9 cellular contexts compared by ENCODE assay signal in genomic region chr1:228938248-228938891, GRCh38.
DNase-seq lines count a peak whose midpoint lies in the region; ATAC-seq and TF ChIP-seq lines count a peak whose summit lies in the region.
"Had no signal": no experiment of that assay in that cellular context is flagged by ENCODE, and none has a peak within 500 bp of the region (broad histone marks: within the 10 kb centered on the region; RNA-seq: fewer than 3 reads in every experiment).

No MANE protein-coding gene starts in this region.

- no peaks in the 10 kb centered on the region for H3K27me3 ChIP-seq in lung (ENCODE audit: control insufficient read depth, insufficient read depth)
- H3K27me3 ChIP-seq in thymus (ENCODE audit: control insufficient read depth, insufficient read depth), result no peaks in the 10 kb centered on the region

- POLR2A ChIA-PET in activated CD4-positive, alpha-beta T cell treated with anti-CD3 and anti-CD28 coated beads for 36 hours (lab: Charles Lee), result interaction anchor here (0.5 kb wide), 1 partner anchor 61 kb away, joined by 6 read pairs; no protein-coding TSS in a partner anchor

- no peaks in the 10 kb centered on the region for H3K36me3 Mint-ChIP-seq in activated CD4-positive, alpha-beta T cell treated with anti-CD3 and anti-CD28 coated beads for 36 hours (ENCODE audit: low read depth)
- no peaks in the 10 kb centered on the region for H3K36me3 Mint-ChIP-seq in activated naive CD4-positive, alpha-beta T cell treated with anti-CD3 and anti-CD28 coated beads, Interleukin-2, amount 50 U/mL, for 24 hours
- H3K36me3 Mint-ChIP-seq in HFFc6 (ENCODE audit: low read depth), result no peaks in the 10 kb centered on the region; the same call in 1 of the 2 replicates

- H3K27ac Mint-ChIP-seq in activated CD4-positive, alpha-beta T cell treated with anti-CD3 and anti-CD28 coated beads for 36 hours, result peak overlapping the region; percentile 70
- H3K27ac Mint-ChIP-seq in activated naive CD4-positive, alpha-beta T cell treated with anti-CD3 and anti-CD28 coated beads, Interleukin-2, amount 50 U/mL, for 24 hours, result peak overlapping the region; percentile 77
- H3K27ac Mint-ChIP-seq in HFFc6, result no peak overlapping the region

- peak overlapping the region; percentile 2 for H3K4me3 Mint-ChIP-seq in activated CD4-positive, alpha-beta T cell treated with anti-CD3 and anti-CD28 coated beads for 36 hours
- no peak overlapping the region for H3K4me3 Mint-ChIP-seq in activated naive CD4-positive, alpha-beta T cell treated with anti-CD3 and anti-CD28 coated beads, Interleukin-2, amount 50 U/mL, for 24 hours
- H3K4me3 Mint-ChIP-seq in HFFc6, result no peak overlapping the region

- H3K4me3 ChIP-seq in lung, result no peak overlapping the region
- no peak overlapping the region for H3K4me3 ChIP-seq in thymus (ENCODE audit: low read length)

- H3K9me3 Mint-ChIP-seq in activated CD4-positive, alpha-beta T cell treated with anti-CD3 and anti-CD28 coated beads for 36 hours (ENCODE audit: low read depth), result no peaks in the 10 kb centered on the region
- no peaks in the 10 kb centered on the region for H3K9me3 Mint-ChIP-seq in activated naive CD4-positive, alpha-beta T cell treated with anti-CD3 and anti-CD28 coated beads, Interleukin-2, amount 50 U/mL, for 24 hours
- peaks cover 49% of the 10 kb centered on the region for H3K9me3 Mint-ChIP-seq in HFFc6

- peaks cover 33% of the 10 kb centered on the region for H3K4me1 Mint-ChIP-seq in activated CD4-positive, alpha-beta T cell treated with anti-CD3 and anti-CD28 coated beads for 36 hours
- peaks cover 36% of the 10 kb centered on the region for H3K4me1 Mint-ChIP-seq in activated naive CD4-positive, alpha-beta T cell treated with anti-CD3 and anti-CD28 coated beads, Interleukin-2, amount 50 U/mL, for 24 hours
- H3K4me1 Mint-ChIP-seq in HFFc6 (ENCODE audit: low read depth), result no peaks in the 10 kb centered on the region

- TF ChIP-seq CTCF in lung (IDR thresholded peaks at IDR 0.05; ENCODE audit: control extremely low read depth, extremely low read depth) (no peak), HFFc6 (IDR thresholded peaks at IDR 0.05) (no peak)

- ATAC-seq in activated CD4-positive, alpha-beta T cell treated with anti-CD3 and anti-CD28 coated beads for 36 hours, result peak; percentile 47
- peak; percentile 51 for ATAC-seq in lung (ENCODE audit: insufficient read depth, low FRiP score)

- H3K27ac ChIP-seq in lung (ENCODE audit: low read depth in 1 of 2, low read length in 1 of 2) (peak overlapping the region in 1 of 2 donors; percentile 91), thymus (ENCODE audit: low read depth) (peak overlapping the region; percentile 85)
- H3K27ac ChIP-seq: C4-2B had no signal

- no peaks in the 10 kb centered on the region for H3K27me3 Mint-ChIP-seq in activated CD4-positive, alpha-beta T cell treated with anti-CD3 and anti-CD28 coated beads for 36 hours
- no peaks in the 10 kb centered on the region for H3K27me3 Mint-ChIP-seq in activated naive CD4-positive, alpha-beta T cell treated with anti-CD3 and anti-CD28 coated beads, Interleukin-2, amount 50 U/mL, for 24 hours
- H3K27me3 Mint-ChIP-seq in HFFc6 (ENCODE audit: insufficient read depth), result peaks cover 5% of the 10 kb centered on the region

- no peak for DNase-seq in activated CD4-positive, alpha-beta T cell treated with anti-CD3 and anti-CD28 coated beads for 36 hours
- no peak for DNase-seq in activated CD4-positive, alpha-beta T cell treated with anti-CD3 and anti-CD28 coated beads, Interleukin-2, amount 50 U/mL, for 4 hours
- DNase-seq in lung (ENCODE audit: low spot score), result peak; percentile 32
- no peak for DNase-seq in HFFc6
- DNase-seq in NCI-H2081 treated with DMSO at 0.1 percent for 48 hours (lab: John Stamatoyannopoulos, UW), result no peak
- DNase-seq in islet precursor cell, result no peak

- no peaks in the 10 kb centered on the region for H3K36me3 ChIP-seq in lung (ENCODE audit: control insufficient read depth in 2 of 2, insufficient read depth in 2 of 2, low read length in 2 of 2)
- no peaks in the 10 kb centered on the region for H3K36me3 ChIP-seq in thymus (ENCODE audit: control insufficient read depth, insufficient read depth)

- 23 to 27% methylated on average over 13 of the region's 13 CpGs for WGBS in lung, 2 donors
- 23% methylated on average over 13 of the region's 13 CpGs for WGBS in thymus

- H3K9me3 ChIP-seq in lung (ENCODE audit: control insufficient read depth in 2 of 2, insufficient read depth in 1 of 2, low read length in 1 of 2) (no peaks in the 10 kb centered on the region), thymus (ENCODE audit: control insufficient read depth) (peaks cover 1% of the 10 kb centered on the region)

- CTCF ChIA-PET in activated CD4-positive, alpha-beta T cell treated with anti-CD3 and anti-CD28 coated beads for 36 hours (lab: Charles Lee), result no interaction called here

- peaks cover 0 to 19% of the 10 kb centered on the region in 2 donors for H3K4me1 ChIP-seq in lung (ENCODE audit: control insufficient read depth in 2 of 2, insufficient read depth in 2 of 2, low read length in 2 of 2)
- H3K4me1 ChIP-seq in thymus (ENCODE audit: control insufficient read depth, insufficient read depth, low read length), result peaks cover 17% of the 10 kb centered on the region

- intact Hi-C loops in activated CD4-positive, alpha-beta T cell treated with anti-CD3 and anti-CD28 coated beads for 36 hours (cut with DNase I, micrococcal nuclease), result no loop called here
